In genomic region chr20:10433623-10434466, GRCh38 we compare ENCODE assay signal across 8 cellular contexts. TPM values are rescaled to one million over a fixed set of nuclear protein-coding genes. Genes with fewer than 3 reads are reported as not detected.
DNase-seq lines count a peak whose midpoint lies in the region; ATAC-seq and TF ChIP-seq lines count a peak whose summit lies in the region.

Gene MKKS, minus strand, starts transcription at chr20:10434222. Its CDS starts 20,708 bp downstream, at chr20:10413514.

- H3K27me3 Mint-ChIP-seq in activated T-helper 2 cell treated with anti-CD3 and anti-CD28 coated beads, Interferon-gamma antibody, Interleukin-2, Interleukin-4, amounts not matched to agents 10 μg/mL and 5 μg/mL and 100 μg/mL, durations not matched to agents 14 hours and 24 hours and 36 hours (ENCODE audit: low read depth) = no peaks in the 10 kb centered on the region
- H3K27me3 Mint-ChIP-seq in nephron progenitor cell (ENCODE audit: low read depth, poor library complexity) = no peaks in the 10 kb centered on the region
- H3K27me3 Mint-ChIP-seq in stimulated activated naive CD8-positive, alpha-beta T cell treated with anti-CD3 and anti-CD28 coated beads, Interleukin-15, Interleukin-2, amounts not matched to agents 100 ng/mL and 50 ng/mL, for 24 hours = no peaks in the 10 kb centered on the region

- no peaks in the 10 kb centered on the region; the same call in 1 of the 2 replicates for H4K20me1 ChIP-seq in DOHH2 (ENCODE audit: control insufficient read depth, insufficient read depth, low read depth, low read length)
- peaks cover 3% of the 10 kb centered on the region; the same call in 1 of the 2 replicates for H4K20me1 ChIP-seq in Karpas-422 (ENCODE audit: insufficient read depth, low read depth, low read length)

- H3K36me3 Mint-ChIP-seq in activated T-helper 2 cell treated with anti-CD3 and anti-CD28 coated beads, Interferon-gamma antibody, Interleukin-2, Interleukin-4, amounts not matched to agents 10 μg/mL and 5 μg/mL and 100 μg/mL, durations not matched to agents 14 hours and 24 hours and 36 hours (ENCODE audit: low read depth) = peaks cover 4% of the 10 kb centered on the region
- H3K36me3 Mint-ChIP-seq in nephron progenitor cell (ENCODE audit: low read depth) = peaks cover 17% of the 10 kb centered on the region
- peaks cover 13% of the 10 kb centered on the region for H3K36me3 Mint-ChIP-seq in stimulated activated naive CD8-positive, alpha-beta T cell treated with anti-CD3 and anti-CD28 coated beads, Interleukin-15, Interleukin-2, amounts not matched to agents 100 ng/mL and 50 ng/mL, for 24 hours (ENCODE audit: low read depth)

- peak within 1 kb of the TSS; percentile 97 for H3K4me3 Mint-ChIP-seq in activated T-helper 2 cell treated with anti-CD3 and anti-CD28 coated beads, Interferon-gamma antibody, Interleukin-2, Interleukin-4, amounts not matched to agents 10 μg/mL and 5 μg/mL and 100 μg/mL, durations not matched to agents 14 hours and 24 hours and 36 hours (ENCODE audit: low read depth)
- peak within 1 kb of the TSS; percentile 91 for H3K4me3 Mint-ChIP-seq in nephron progenitor cell
- peak within 1 kb of the TSS; percentile 94 for H3K4me3 Mint-ChIP-seq in stimulated activated naive CD8-positive, alpha-beta T cell treated with anti-CD3 and anti-CD28 coated beads, Interleukin-15, Interleukin-2, amounts not matched to agents 100 ng/mL and 50 ng/mL, for 24 hours

- peak within 1 kb of the TSS; percentile 88; the same call in 1 of the 2 replicates for H2AFZ ChIP-seq in Karpas-422 (ENCODE audit: low read length)

- peaks cover 4% of the 10 kb centered on the region; the same call in 1 of the 2 replicates for H3F3A ChIP-seq in DOHH2 (ENCODE audit: control insufficient read depth, insufficient read depth)

- H3K27ac ChIP-seq in DOHH2 (ENCODE audit: low read depth, low read length) = peak within 1 kb of the TSS; percentile 91
- peak within 1 kb of the TSS; percentile 95 for H3K27ac ChIP-seq in Karpas-422 (ENCODE audit: low read length)

- H3K4me3 ChIP-seq in DOHH2 (ENCODE audit: low read length) (peak within 1 kb of the TSS; percentile 90), Karpas-422 (ENCODE audit: low read length) (peak within 1 kb of the TSS; percentile 80)

- H3K27ac Mint-ChIP-seq in activated T-helper 2 cell treated with anti-CD3 and anti-CD28 coated beads, Interferon-gamma antibody, Interleukin-2, Interleukin-4, amounts not matched to agents 10 μg/mL and 5 μg/mL and 100 μg/mL, durations not matched to agents 14 hours and 24 hours and 36 hours = peak within 1 kb of the TSS; percentile 97
- H3K27ac Mint-ChIP-seq in nephron progenitor cell = peak within 1 kb of the TSS; percentile 84
- peak within 1 kb of the TSS; percentile 96 for H3K27ac Mint-ChIP-seq in stimulated activated naive CD8-positive, alpha-beta T cell treated with anti-CD3 and anti-CD28 coated beads, Interleukin-15, Interleukin-2, amounts not matched to agents 100 ng/mL and 50 ng/mL, for 24 hours

- no peaks in the 10 kb centered on the region for H3K9me3 ChIP-seq in DOHH2 (ENCODE audit: control insufficient read depth, insufficient read depth, low read length)
- H3K9me3 ChIP-seq in Karpas-422 (ENCODE audit: low read length) = no peaks in the 10 kb centered on the region

- H3K4me2 ChIP-seq in DOHH2 (ENCODE audit: low read length) = peak within 1 kb of the TSS; percentile 91
- H3K4me2 ChIP-seq in Karpas-422 (ENCODE audit: low read depth, low read length, poor library complexity, severe bottlenecking) = peak within 1 kb of the TSS; percentile 98

- H3K4me1 Mint-ChIP-seq in activated T-helper 2 cell treated with anti-CD3 and anti-CD28 coated beads, Interferon-gamma antibody, Interleukin-2, Interleukin-4, amounts not matched to agents 10 μg/mL and 5 μg/mL and 100 μg/mL, durations not matched to agents 14 hours and 24 hours and 36 hours (ENCODE audit: low read depth) = peaks cover 62% of the 10 kb centered on the region
- H3K4me1 Mint-ChIP-seq in nephron progenitor cell = peaks cover 60% of the 10 kb centered on the region
- H3K4me1 Mint-ChIP-seq in stimulated activated naive CD8-positive, alpha-beta T cell treated with anti-CD3 and anti-CD28 coated beads, Interleukin-15, Interleukin-2, amounts not matched to agents 100 ng/mL and 50 ng/mL, for 24 hours (ENCODE audit: low read depth) = peaks cover 75% of the 10 kb centered on the region

- DNase-seq in Karpas-422 = peak; percentile 94
- peak; percentile 93 for DNase-seq in RPMI7951 (ENCODE audit: low read depth)
- peak; percentile 82 for DNase-seq in activated T-helper 2 cell treated with anti-CD3 and anti-CD28 coated beads, Interferon-gamma antibody, Interleukin-2, Interleukin-4, amounts not matched to agents 10 μg/mL and 5 μg/mL and 100 μg/mL, durations not matched to agents 14 hours and 24 hours and 36 hours (ENCODE audit: low spot score)
- DNase-seq in fibroblast of peridontal ligament (ENCODE audit: extremely low read depth) = peak; percentile 91
- peak; percentile 91 for DNase-seq in nephron progenitor cell

- ATAC-seq in GM21825 (IDR thresholded peaks at IDR 0.05; ENCODE audit: unreplicated experiment) = peak; percentile 46

- peaks cover 29% of the 10 kb centered on the region for H3K36me3 ChIP-seq in DOHH2 (ENCODE audit: control insufficient read depth, low read length)
- 0 out of 2 replicates have a peak, but pooled peaks cover 4% of the 10 kb centered on the region for H3K36me3 ChIP-seq in Karpas-422 (ENCODE audit: insufficient read depth, low read length)

- H3K9me3 Mint-ChIP-seq in activated T-helper 2 cell treated with anti-CD3 and anti-CD28 coated beads, Interferon-gamma antibody, Interleukin-2, Interleukin-4, amounts not matched to agents 10 μg/mL and 5 μg/mL and 100 μg/mL, durations not matched to agents 14 hours and 24 hours and 36 hours = no peaks in the 10 kb centered on the region
- no peaks in the 10 kb centered on the region for H3K9me3 Mint-ChIP-seq in nephron progenitor cell
- H3K9me3 Mint-ChIP-seq in stimulated activated naive CD8-positive, alpha-beta T cell treated with anti-CD3 and anti-CD28 coated beads, Interleukin-15, Interleukin-2, amounts not matched to agents 100 ng/mL and 50 ng/mL, for 24 hours = no peaks in the 10 kb centered on the region

- TF ChIP-seq CTCF in DOHH2 (IDR thresholded peaks at IDR 0.05; ENCODE audit: low read depth, low read length, poor library complexity, severe bottlenecking) (no peak), nephron progenitor cell (IDR thresholded peaks at IDR 0.05) (no peak)

- intact Hi-C loops in activated T-helper 2 cell treated with anti-CD3 and anti-CD28 coated beads, Interferon-gamma antibody, Interleukin-2, Interleukin-4, amounts not matched to agents 10 μg/mL and 5 μg/mL and 100 μg/mL, durations not matched to agents 14 hours and 24 hours and 36 hours (cut with micrococcal nuclease) = loop anchor here (1.0 to 5.0 kb wide), 5 partner anchors 85 to 1458 kb away; partner anchors contain the start of gene SNAP25

- peaks cover 88% of the 10 kb centered on the region for H3K79me2 ChIP-seq in DOHH2 (ENCODE audit: control insufficient read depth, low read length)
- H3K79me2 ChIP-seq in Karpas-422 (ENCODE audit: low read length) = peaks cover 93% of the 10 kb centered on the region

- peak within 1 kb of the TSS; percentile 92 for H3K9ac ChIP-seq in Karpas-422 (ENCODE audit: low read length)

- H3K9me2 ChIP-seq in DOHH2 (replicated peaks; ENCODE audit: control insufficient read depth, low read length) = no peaks in the 10 kb centered on the region
- H3K9me2 ChIP-seq in Karpas-422 (replicated peaks; ENCODE audit: insufficient read depth, low read length) = no peaks in the 10 kb centered on the region

- H3K27me3 ChIP-seq in DOHH2 (ENCODE audit: control insufficient read depth, low read length) (no peaks in the 10 kb centered on the region), Karpas-422 (ENCODE audit: low read length) (no peaks in the 10 kb centered on the region)

- H3K4me1 ChIP-seq in DOHH2 (ENCODE audit: control insufficient read depth, low read length) (peaks cover 44% of the 10 kb centered on the region), Karpas-422 (ENCODE audit: low read length) (peaks cover 65% of the 10 kb centered on the region)

RNA-seq across cellular contexts. Expression of gene MKKS, which starts in this region (rescaled TPM):
- 4.6 and 14.6 TPM in 2 replicates for total RNA-seq in Karpas-422 (2014; rRNA removed; shearing (Covaris generic); ENCODE audit: low replicate concordance)
- total RNA-seq in RPMI7951 (2014; rRNA removed; shearing (Covaris generic)) = 22.2 and 29.7 TPM in 2 replicates
- 8.2 and 8.5 TPM in 2 replicates for total RNA-seq in activated T-helper 2 cell treated with anti-CD3 and anti-CD28 coated beads, Interferon-gamma antibody, Interleukin-2, Interleukin-4, amounts not matched to agents 10 μg/mL and 5 μg/mL and 100 μg/mL, durations not matched to agents 14 hours and 24 hours and 36 hours

Comparison
In these comparisons a context has a peak if more than half of its experiments do, and no peak if none do; other contexts are left out.
1. Peak in every context shown above with its lines: DNase-seq, ATAC-seq, H3K4me3 ChIP-seq and H3K27ac ChIP-seq.